In the genomic region with DNA sequence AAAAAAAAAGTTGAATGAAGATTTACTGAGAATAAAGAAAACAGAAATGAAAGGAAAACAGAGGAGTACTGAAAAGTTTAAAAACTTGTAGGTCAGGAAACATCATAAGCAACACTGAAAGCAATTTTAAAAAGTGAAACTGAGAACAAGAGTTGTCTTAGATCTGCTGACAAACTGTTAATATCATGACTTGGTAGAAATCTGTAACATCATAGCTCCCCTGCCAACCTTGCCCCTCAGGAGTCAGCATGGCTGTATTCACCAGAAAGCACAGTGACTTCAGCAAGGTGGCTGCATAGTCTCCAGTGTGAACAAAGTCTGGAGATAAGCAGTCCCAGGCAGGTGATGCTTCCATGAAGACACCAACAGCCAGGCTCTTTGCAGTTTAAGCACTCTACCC, we compare ENCODE assay signal across 12 cellular contexts. TPM values are rescaled to one million over a fixed set of nuclear protein-coding genes. Genes with fewer than 3 reads are reported as not detected.
DNase-seq lines count a peak whose midpoint lies in the region; ATAC-seq and TF ChIP-seq lines count a peak whose summit lies in the region.
"Had no signal": no experiment of that assay in that cellular context is flagged by ENCODE, and none has a peak within 500 bp of the region (broad histone marks: within the 10 kb centered on the region; RNA-seq: fewer than 3 reads in every experiment).

No MANE protein-coding gene starts in this region.

- no peak for TF ChIP-seq CTCF in Loucy (conservative IDR thresholded peaks at IDR 0.05; ENCODE audit: low read length)
- no peak for TF ChIP-seq CTCF in endodermal cell (conservative IDR thresholded peaks at IDR 0.05)

- H3K27me3 ChIP-seq in Loucy (ENCODE audit: insufficient read depth, low read length, poor library complexity, severe bottlenecking): no peaks in the 10 kb centered on the region
- no peaks in the 10 kb centered on the region for H3K27me3 ChIP-seq in endodermal cell (ENCODE audit: control insufficient read depth, insufficient read depth, low read length, poor library complexity, severe bottlenecking)
- H3K27me3 ChIP-seq: dorsolateral prefrontal cortex, neutrophil had no signal

- H3K9me2 ChIP-seq in Loucy (replicated peaks; ENCODE audit: low read depth, low read length): no peaks in the 10 kb centered on the region

- no peak overlapping the region for H2AFZ ChIP-seq in Loucy (ENCODE audit: low read length)

- no peaks in the 10 kb centered on the region for H3K27me3 Mint-ChIP-seq in endodermal cell (ENCODE audit: insufficient read depth)

- H3K79me2 ChIP-seq in Loucy (ENCODE audit: insufficient read depth, low read length): peaks cover 97% of the 10 kb centered on the region

- peak; percentile 17 for DNase-seq in stimulated activated CD4-positive, alpha-beta T cell treated with anti-CD3 and anti-CD28 coated beads, Interleukin-15, amount 100 ng/mL, for 24 hours
- DNase-seq in stimulated activated CD4-positive, alpha-beta T cell treated with anti-CD3 and anti-CD28 coated beads, Interleukin-2, amount 100 ng/mL, for 24 hours: no peak
- DNase-seq in DMS114 treated with DMSO at 0.1 percent for 48 hours (lab: John Stamatoyannopoulos, UW; ENCODE audit: unreplicated experiment) (no peak), endodermal cell (no peak), NCI-H1092 treated with DMSO at 0.1 percent for 48 hours (lab: John Stamatoyannopoulos, UW) (no peak), NCI-H2081 treated with DMSO at 0.1 percent for 48 hours (lab: John Stamatoyannopoulos, UW) (no peak)
- DNase-seq: dorsolateral prefrontal cortex, hippocampal formation, PC-3 had no signal

- no peak overlapping the region for H3K27ac Mint-ChIP-seq in endodermal cell

- no peaks in the 10 kb centered on the region for H3K9me3 Mint-ChIP-seq in endodermal cell

- peaks cover 18% of the 10 kb centered on the region for H3K36me3 Mint-ChIP-seq in endodermal cell (ENCODE audit: low read depth)

- H3K9me3 ChIP-seq in Loucy (ENCODE audit: insufficient read depth, low read depth, low read length) (no peaks in the 10 kb centered on the region), endodermal cell (ENCODE audit: control insufficient read depth, low read length) (no peaks in the 10 kb centered on the region)
- H3K9me3 ChIP-seq: neutrophil had no signal

- peaks cover 17% of the 10 kb centered on the region; the same call in 1 of the 2 replicates for H3K36me3 ChIP-seq in Loucy (ENCODE audit: insufficient read depth, low read length)
- peaks cover 39% of the 10 kb centered on the region for H3K36me3 ChIP-seq in endodermal cell (ENCODE audit: control insufficient read depth, insufficient read depth, low read length)

- H3K4me2 ChIP-seq in Loucy (ENCODE audit: low read depth, low read length, poor library complexity, severe bottlenecking): peak overlapping the region; percentile 89

- no peak overlapping the region for H3K27ac ChIP-seq in endodermal cell (ENCODE audit: low read depth, low read length)
- H3K27ac ChIP-seq: neutrophil had no signal

- no peak overlapping the region for H3K4me3 Mint-ChIP-seq in endodermal cell

- peak; percentile 70 for ATAC-seq in HG02678 (IDR thresholded peaks at IDR 0.05; ENCODE audit: unreplicated experiment)
- ATAC-seq: PC-3 had no signal

- H3K9ac ChIP-seq in Loucy (ENCODE audit: low read depth, low read length, poor library complexity, severe bottlenecking): peak overlapping the region; percentile 43
- H3K9ac ChIP-seq in endodermal cell (ENCODE audit: extremely low read depth, low read length, poor library complexity, severe bottlenecking): no peak overlapping the region

- H3K4me1 Mint-ChIP-seq in endodermal cell: peaks cover 22% of the 10 kb centered on the region

- peaks cover 54% of the 10 kb centered on the region for H3K4me1 ChIP-seq in Loucy (ENCODE audit: insufficient read depth, low read length, poor library complexity, severe bottlenecking)
- H3K4me1 ChIP-seq in endodermal cell (ENCODE audit: control insufficient read depth, insufficient read depth, low read length): no peaks in the 10 kb centered on the region

- H3K4me3 ChIP-seq in Loucy (ENCODE audit: low read length, poor library complexity, severe bottlenecking) (peak overlapping the region; percentile 12), endodermal cell (ENCODE audit: low read length) (no peak overlapping the region)

- H4K20me1 ChIP-seq in Loucy (ENCODE audit: insufficient read depth, low read length, poor library complexity, severe bottlenecking): peaks cover 56% of the 10 kb centered on the region

- no peaks in the 10 kb centered on the region for H3F3A ChIP-seq in Loucy (ENCODE audit: low read depth)

RNA-seq across cellular contexts. Expression of a gene that starts 5.3 kb away (rescaled TPM):
- total RNA-seq in endodermal cell: 10 to 100 TPM; 35.1 to 39.4 TPM
- 37.8 TPM for polyA plus RNA-seq in endodermal cell (2013, experiment 1 of 2)
- 40.2 TPM for polyA plus RNA-seq in endodermal cell (2013, experiment 2 of 2)

RNA-seq across cellular contexts. Expression of a gene that starts 29.8 kb away (rescaled TPM):
- total RNA-seq in endodermal cell: 10 to 100 TPM; 22.2 to 23.4 TPM
- polyA plus RNA-seq in endodermal cell (2013, experiment 1 of 2): 24.1 TPM
- 21.3 TPM for polyA plus RNA-seq in endodermal cell (2013, experiment 2 of 2)

RNA-seq across cellular contexts. Expression of a gene that starts 29.8 kb away (rescaled TPM):
- under 1 TPM; 0.64 to 0.73 TPM for total RNA-seq in endodermal cell
- 0.85 TPM for polyA plus RNA-seq in endodermal cell (2013, experiment 1 of 2)
- 1.5 TPM for polyA plus RNA-seq in endodermal cell (2013, experiment 2 of 2)
- total RNA-seq: PC-3 had no signal
